ENCODE assay signal across 8 cellular contexts in the genomic region with DNA sequence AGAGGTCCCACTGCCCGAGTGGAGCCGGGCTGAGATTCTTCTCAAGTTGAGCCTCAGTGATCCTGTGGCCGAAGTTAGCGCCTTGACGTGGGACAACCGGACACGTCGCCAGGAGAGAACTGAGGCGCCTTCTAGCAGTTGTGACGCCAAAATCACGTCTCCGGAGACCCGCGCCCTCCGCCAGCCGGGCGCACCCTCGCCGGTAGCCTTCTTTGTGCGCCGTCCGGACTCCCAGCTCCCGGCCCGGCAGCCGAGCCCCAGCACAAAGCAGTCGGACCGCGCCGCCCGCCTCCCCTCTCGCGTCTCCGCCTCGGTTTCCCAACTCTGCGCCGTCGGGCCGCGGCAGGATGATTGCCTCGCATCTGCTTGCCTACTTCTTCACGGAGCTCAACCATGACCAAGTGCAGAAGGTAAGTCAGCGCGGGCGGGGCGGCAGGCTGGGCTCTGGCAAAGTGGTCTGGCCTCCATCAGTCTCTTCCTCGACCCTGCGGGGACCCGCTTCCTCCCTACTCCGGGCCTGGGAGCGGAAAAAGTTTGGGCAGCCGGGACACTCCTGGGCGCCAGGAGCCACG. TPM values are rescaled to one million over a fixed set of nuclear protein-coding genes. Genes with fewer than 3 reads are reported as not detected.
DNase-seq lines count a peak whose midpoint lies in the region; ATAC-seq and TF ChIP-seq lines count a peak whose summit lies in the region.
"Not testable (repeated sequence)": the region's sequence is repeated elsewhere in the genome, so short reads cannot be mapped to it uniquely, and the experiment has no call there.

No MANE protein-coding gene starts in this region.

- H3K27me3 Mint-ChIP-seq in T-helper 1 cell treated with Interleukin-12 subunit alpha and Interleukin-12 subunit beta and Interleukin-4 antibody, amounts not matched to agents 30 μg/mL and 1 μg/mL, for 36 hours (ENCODE audit: low read depth): not testable (repeated sequence)
- peaks cover 34 to 37% of the 10 kb centered on the region in 2 donors for H3K27me3 Mint-ChIP-seq in natural killer cell (ENCODE audit: low read depth in 2 of 2)

- DNase-seq in GM06990 (ENCODE audit: extremely low read depth, insufficient read length); HAP-1 (ENCODE audit: low spot score in 2 of 2); natural killer cell: not testable (repeated sequence)
- DNase-seq in adipocyte (ENCODE audit: low read depth) (peak; percentile 60), stomach (peak; percentile 34)

- in situ Hi-C loops in HAP-1 (cut with MboI; ENCODE audit: low sequenced_read_pairs): not testable (repeated sequence)

- TF ChIP-seq POLR2A in gastroesophageal sphincter (IDR thresholded peaks at IDR 0.05); stomach (IDR thresholded peaks at IDR 0.05): not testable (repeated sequence)

- H3K9ac ChIP-seq in HUES48 (ENCODE audit: low read depth, low read length) (peak overlapping the region; percentile 98), adipocyte (ENCODE audit: low read length) (peak overlapping the region; percentile 96)

- H3K4me3 ChIP-seq in GM06990 (replicated peaks; ENCODE audit: low read depth, low read length): peak overlapping the region; percentile 76
- peak overlapping the region; percentile 89 for H3K4me3 ChIP-seq in HAP-1
- H3K4me3 ChIP-seq in HUES48 (ENCODE audit: low read depth, low read length): peak overlapping the region; percentile 96
- peak overlapping the region; percentile 87 for H3K4me3 ChIP-seq in adipocyte (ENCODE audit: low read length)
- peak overlapping the region; percentile 53 to 72 for H3K4me3 ChIP-seq in gastroesophageal sphincter
- H3K4me3 ChIP-seq in stomach: peak overlapping the region; percentile 56 to 87 (median 74)

- peak; percentile 37 for ATAC-seq in gastroesophageal sphincter
- ATAC-seq in natural killer cell: peak in 1 of 3 donors; percentile 29

- H3K27ac ChIP-seq in HUES48 (ENCODE audit: low read depth, low read length): peak overlapping the region; percentile 97
- peak overlapping the region in 3 of 4 donors; percentile 53 to 82 (median 75) for H3K27ac ChIP-seq in gastroesophageal sphincter
- peak overlapping the region; percentile 76 to 84 (median 83) for H3K27ac ChIP-seq in stomach

- H3K27me3 ChIP-seq in GM06990 (replicated peaks; ENCODE audit: control insufficient read depth, insufficient read depth, low read length); HAP-1 (ENCODE audit: low read depth); HUES48 (ENCODE audit: control insufficient read depth, insufficient read depth, low read length); adipocyte (replicated peaks; ENCODE audit: control insufficient read depth, insufficient read depth, low read length); gastroesophageal sphincter: not testable (repeated sequence)
- peaks cover 0 to 13% (median 9%) of the 10 kb centered on the region in 3 donors for H3K27me3 ChIP-seq in stomach

- TF ChIP-seq EP300 in gastroesophageal sphincter (IDR thresholded peaks at IDR 0.05); stomach (IDR thresholded peaks at IDR 0.05): not testable (repeated sequence)

- not testable (repeated sequence) for H3K9me3 ChIP-seq in HAP-1; HUES48 (ENCODE audit: control insufficient read depth, insufficient read depth, low read length); adipocyte (ENCODE audit: control insufficient read depth, low read length); gastroesophageal sphincter; stomach

- not testable (repeated sequence) for TF ChIP-seq CTCF in GM06990 (IDR thresholded peaks at IDR 0.05; ENCODE audit: insufficient read depth, low read length, poor library complexity, severe bottlenecking); gastroesophageal sphincter (IDR thresholded peaks at IDR 0.05); natural killer cell (IDR thresholded peaks at IDR 0.05); stomach (IDR thresholded peaks at IDR 0.05)

- intact Hi-C loops in natural killer cell (cut with micrococcal nuclease); stomach (cut with DNase I; ENCODE audit: low total_unique reads): not testable (repeated sequence)

- H3K4me1 ChIP-seq in HAP-1: peaks cover 13% of the 10 kb centered on the region
- H3K4me1 ChIP-seq in HUES48 (ENCODE audit: control insufficient read depth, insufficient read depth, low read length): peaks cover 24% of the 10 kb centered on the region
- peaks cover 33% of the 10 kb centered on the region for H3K4me1 ChIP-seq in adipocyte (ENCODE audit: control insufficient read depth, insufficient read depth, low read length)
- peaks cover 0 to 39% (median 10%) of the 10 kb centered on the region in 3 donors for H3K4me1 ChIP-seq in gastroesophageal sphincter
- H3K4me1 ChIP-seq in stomach: peaks cover 22 to 42% (median 28%) of the 10 kb centered on the region in 4 donors

- WGBS in gastroesophageal sphincter (ENCODE audit: low coverage in 1 of 2), 2 donors: no CpG with 5 or more reads among the region's 53 CpGs
- 0 to 1% (median 0%) methylated on average over 36 to 53 of the region's 53 CpGs for WGBS in stomach, 5 donors

- H3K36me3 ChIP-seq in GM06990 (ENCODE audit: control insufficient read depth, insufficient read depth, low read length); HAP-1 (replicated peaks); HUES48 (ENCODE audit: control insufficient read depth, insufficient read depth, low read length); adipocyte (ENCODE audit: control insufficient read depth, insufficient read depth, low read length, severe bottlenecking); gastroesophageal sphincter; stomach: not testable (repeated sequence)

- not testable (repeated sequence) for H3K36me3 Mint-ChIP-seq in T-helper 1 cell treated with Interleukin-12 subunit alpha and Interleukin-12 subunit beta and Interleukin-4 antibody, amounts not matched to agents 30 μg/mL and 1 μg/mL, for 36 hours (ENCODE audit: low read depth); natural killer cell

- H3K27ac Mint-ChIP-seq in T-helper 1 cell treated with Interleukin-12 subunit alpha and Interleukin-12 subunit beta and Interleukin-4 antibody, amounts not matched to agents 30 μg/mL and 1 μg/mL, for 36 hours: peak overlapping the region; percentile 89
- H3K27ac Mint-ChIP-seq in natural killer cell: not testable (repeated sequence)

- H3K9me3 Mint-ChIP-seq in T-helper 1 cell treated with Interleukin-12 subunit alpha and Interleukin-12 subunit beta and Interleukin-4 antibody, amounts not matched to agents 30 μg/mL and 1 μg/mL, for 36 hours; natural killer cell: not testable (repeated sequence)

- peaks cover 47% of the 10 kb centered on the region for H3K4me1 Mint-ChIP-seq in T-helper 1 cell treated with Interleukin-12 subunit alpha and Interleukin-12 subunit beta and Interleukin-4 antibody, amounts not matched to agents 30 μg/mL and 1 μg/mL, for 36 hours (ENCODE audit: low read depth)
- H3K4me1 Mint-ChIP-seq in natural killer cell: peaks cover 15 to 17% of the 10 kb centered on the region in 2 donors

- peak overlapping the region; percentile 94 for H3K4me3 Mint-ChIP-seq in T-helper 1 cell treated with Interleukin-12 subunit alpha and Interleukin-12 subunit beta and Interleukin-4 antibody, amounts not matched to agents 30 μg/mL and 1 μg/mL, for 36 hours
- H3K4me3 Mint-ChIP-seq in natural killer cell: peak overlapping the region; percentile 89

RNA-seq across cellular contexts. Expression of gene HK2, which starts 0.4 kb away (rescaled TPM):
- total RNA-seq in gastroesophageal sphincter (1 to 10 TPM in 3 of 4 donors, under 1 TPM in 1; 0.82 to 6.1 (median 2.1) TPM), natural killer cell (1 to 10 TPM; 1.6 to 9.4 (median 3.5) TPM), stomach (10 to 100 TPM in 4 of 5 donors, 1 to 10 TPM in 1; 5.8 to 45.2 (median 19.7) TPM)
- 10 to 100 TPM in 1 of 3 donors, 1 to 10 TPM in 2; 4.8 to 14.4 (median 6.6) TPM for polyA plus RNA-seq in stomach
